ENCODE assay signal across 13 cellular contexts in genomic region chr15:64633332-64633731, GRCh38.
DNase-seq lines count a peak whose midpoint lies in the region; ATAC-seq and TF ChIP-seq lines count a peak whose summit lies in the region.
"Had no signal": no experiment of that assay in that cellular context is flagged by ENCODE, and none has a peak within 500 bp of the region (broad histone marks: within the 10 kb centered on the region; RNA-seq: fewer than 3 reads in every experiment).

No MANE protein-coding gene starts in this region.

- DNase-seq in activated CD4-positive, alpha-beta T cell treated with anti-CD3 and anti-CD28 coated beads, Interleukin-2, amount 10 ng/mL, durations not matched to agents 24 days and 14 days: no peak
- DNase-seq in activated CD4-positive, alpha-beta T cell treated with anti-CD3 and anti-CD28 coated beads, Interleukin-2, amount 50 U/mL, for 1 hour: no peak
- peak; percentile 36 for DNase-seq in NCI-H69 (lab: John Stamatoyannopoulos, UW)
- no peak for DNase-seq in progenitor cell of endocrine pancreas (ENCODE audit: low spot score, unreplicated experiment)
- DNase-seq in HPDE6-E6E7 (ENCODE audit: extremely low spot score): no peak
- no peak for DNase-seq in NCI-H1105 treated with DMSO at 0.1 percent for 48 hours (lab: John Stamatoyannopoulos, UW)
- DNase-seq: left lung, NCI-H1417 treated with DMSO at 0.1 percent for 48 hours had no signal

- intact Hi-C loops in activated CD4-positive, alpha-beta T cell treated with anti-CD3 and anti-CD28 coated beads, Interleukin-2, amount 10 ng/mL, durations not matched to agents 24 days and 14 days (cut with micrococcal nuclease): no loop called here

- no peak for TF ChIP-seq CTCF in brain (conservative IDR thresholded peaks at IDR 0.05)
- TF ChIP-seq CTCF in progenitor cell of endocrine pancreas (IDR thresholded peaks at IDR 0.05; ENCODE audit: unreplicated experiment): no peak

- peaks cover 26% of the 10 kb centered on the region for H3K36me3 Mint-ChIP-seq in activated CD4-positive, alpha-beta T cell treated with anti-CD3 and anti-CD28 coated beads, Interleukin-2, amount 10 ng/mL, durations not matched to agents 24 days and 14 days (ENCODE audit: low read depth)
- H3K36me3 Mint-ChIP-seq in brain (peaks cover 54% of the 10 kb centered on the region), progenitor cell of endocrine pancreas (ENCODE audit: insufficient read depth) (peaks cover 12% of the 10 kb centered on the region)

- no peaks in the 10 kb centered on the region for H3K27me3 Mint-ChIP-seq in activated CD4-positive, alpha-beta T cell treated with anti-CD3 and anti-CD28 coated beads, Interleukin-2, amount 10 ng/mL, durations not matched to agents 24 days and 14 days
- H3K27me3 Mint-ChIP-seq in brain: no peaks in the 10 kb centered on the region
- no peaks in the 10 kb centered on the region for H3K27me3 Mint-ChIP-seq in progenitor cell of endocrine pancreas
- H3K27me3 Mint-ChIP-seq: activated T-helper 17 cell treated with anti-CD3 and anti-CD28 coated beads, Interleukin-2, amount 50 U/mL, for 72 hours; IgD-negative memory B cell had no signal

- peaks cover 49% of the 10 kb centered on the region for H3K4me1 Mint-ChIP-seq in activated CD4-positive, alpha-beta T cell treated with anti-CD3 and anti-CD28 coated beads, Interleukin-2, amount 10 ng/mL, durations not matched to agents 24 days and 14 days
- H3K4me1 Mint-ChIP-seq in brain: peaks cover 60% of the 10 kb centered on the region
- peaks cover 47% of the 10 kb centered on the region for H3K4me1 Mint-ChIP-seq in progenitor cell of endocrine pancreas (ENCODE audit: low read depth)

- H3K4me3 Mint-ChIP-seq in activated CD4-positive, alpha-beta T cell treated with anti-CD3 and anti-CD28 coated beads, Interleukin-2, amount 10 ng/mL, durations not matched to agents 24 days and 14 days: no peak overlapping the region
- H3K4me3 Mint-ChIP-seq in brain (no peak overlapping the region), progenitor cell of endocrine pancreas (ENCODE audit: low read depth) (no peak overlapping the region)

- peak overlapping the region; percentile 78 for H3K27ac Mint-ChIP-seq in activated CD4-positive, alpha-beta T cell treated with anti-CD3 and anti-CD28 coated beads, Interleukin-2, amount 10 ng/mL, durations not matched to agents 24 days and 14 days
- H3K27ac Mint-ChIP-seq in brain (peak overlapping the region in 3 of 5 experiments; percentile 34 to 98 (median 41)), progenitor cell of endocrine pancreas (peak overlapping the region; percentile 89)

- no peak for ATAC-seq in GM21825 (IDR thresholded peaks at IDR 0.05; ENCODE audit: unreplicated experiment)
- ATAC-seq: left lung, Panc1 had no signal

- H3K9me3 Mint-ChIP-seq in activated CD4-positive, alpha-beta T cell treated with anti-CD3 and anti-CD28 coated beads, Interleukin-2, amount 10 ng/mL, durations not matched to agents 24 days and 14 days: peaks cover 4% of the 10 kb centered on the region
- H3K9me3 Mint-ChIP-seq in brain (peaks cover 5 to 15% (median 9%) of the 10 kb centered on the region in 5 experiments), progenitor cell of endocrine pancreas (ENCODE audit: low read depth) (peaks cover 4% of the 10 kb centered on the region)
- H3K9me3 Mint-ChIP-seq: activated T-helper 17 cell treated with anti-CD3 and anti-CD28 coated beads, Interleukin-2, amount 50 U/mL, for 72 hours had no signal
